Comparison of ENCODE assay signal across 8 cellular contexts in the genomic region with DNA sequence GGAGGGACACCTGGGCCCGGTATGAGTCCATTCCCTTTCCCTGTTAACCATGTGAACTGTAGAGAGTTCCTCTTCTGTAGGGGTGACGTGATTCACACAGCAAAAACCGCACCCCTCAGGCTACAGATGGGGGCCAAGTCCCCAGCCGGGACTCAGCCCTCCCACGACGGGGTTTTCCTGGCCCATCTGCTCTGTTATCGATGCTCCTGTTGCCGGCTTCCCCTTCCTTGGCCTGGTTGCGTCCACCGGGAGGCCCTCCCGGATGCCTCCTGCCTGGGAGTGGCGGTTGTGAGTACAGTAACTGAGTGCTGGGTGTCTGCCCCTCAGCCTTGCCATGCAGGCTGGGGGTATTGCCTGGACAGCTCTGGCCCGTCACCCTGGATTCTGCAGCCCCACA. TPM values are rescaled to one million over a fixed set of nuclear protein-coding genes. Genes with fewer than 3 reads are reported as not detected.
DNase-seq lines count a peak whose midpoint lies in the region; ATAC-seq and TF ChIP-seq lines count a peak whose summit lies in the region.

No MANE protein-coding gene starts in this region.

- no peak for TF ChIP-seq POLR2A in heart left ventricle (IDR thresholded peaks at IDR 0.05)

- H3K9me3 ChIP-seq in heart left ventricle = no peaks in the 10 kb centered on the region

- H3K4me1 ChIP-seq in KMS-11 (ENCODE audit: low read depth, poor library complexity, severe bottlenecking) (peaks cover 7% of the 10 kb centered on the region), heart left ventricle (peaks cover 0 to 46% (median 22%) of the 10 kb centered on the region in 12 donors)

- ATAC-seq in GM21526 (IDR thresholded peaks at IDR 0.05; ENCODE audit: low FRiP score, unreplicated experiment) (peak; percentile 27), heart left ventricle (peak in 2 of 4 donors; percentile 7 to 17)
- peak; percentile 42 to 46 for ATAC-seq in activated T-cell treated with anti-CD3 and anti-CD28 coated beads, Interleukin-2, amount 50 U/mL, for 4 hours

- H3K4me2 ChIP-seq in KMS-11 = peak overlapping the region; percentile 95

- peak overlapping the region; percentile 84 for H3K4me3 Mint-ChIP-seq in activated T-cell treated with anti-CD3 and anti-CD28 coated beads, Interleukin-2, amount 50 U/mL, for 4 hours

- TF ChIP-seq CTCF in KMS-11 (conservative IDR thresholded peaks at IDR 0.05; ENCODE audit: low read depth, low read length) (no peak), heart left ventricle (IDR thresholded peaks at IDR 0.05) (no peak)

- H3K4me1 Mint-ChIP-seq in activated T-cell treated with anti-CD3 and anti-CD28 coated beads, Interleukin-2, amount 50 U/mL, for 4 hours (ENCODE audit: low read depth) = peaks cover 14% of the 10 kb centered on the region

- H3K27me3 Mint-ChIP-seq in activated T-cell treated with anti-CD3 and anti-CD28 coated beads, Interleukin-2, amount 50 U/mL, for 4 hours (ENCODE audit: low read depth) = peaks cover 7% of the 10 kb centered on the region

- peak overlapping the region; percentile 95 for H2AFZ ChIP-seq in KMS-11 (ENCODE audit: low read depth)

- peaks cover 32% of the 10 kb centered on the region; the same call in 1 of the 2 replicates for H3K79me2 ChIP-seq in KMS-11 (ENCODE audit: insufficient read depth, low read depth)

- H3K36me3 Mint-ChIP-seq in activated T-cell treated with anti-CD3 and anti-CD28 coated beads, Interleukin-2, amount 50 U/mL, for 4 hours (ENCODE audit: insufficient read depth) = no peaks in the 10 kb centered on the region

- DNase-seq in Daoy (ENCODE audit: low read depth) (peak; percentile 88), heart left ventricle (peak in 1 of 5 donors; percentile 60), ureter (ENCODE audit: low spot score) (no peak), AML-193 (lab: John Stamatoyannopoulos, UW) (no peak)
- DNase-seq in activated T-cell treated with anti-CD3 and anti-CD28 coated beads, Interleukin-2, amount 50 U/mL, for 4 hours = peak; percentile 69
- DNase-seq in stimulated activated CD4-positive, alpha-beta T cell treated with anti-CD3 and anti-CD28 coated beads, Interleukin-12 subunit alpha, Interleukin-12 subunit beta, amount 100 ng/mL, for 24 hours (ENCODE audit: low read depth in 2 of 2) = peak; percentile 41 to 44

- 12 to 22% (median 15%) methylated on average over 13 of the region's 13 CpGs for WGBS in heart left ventricle, 4 donors

- H3K9me3 Mint-ChIP-seq in activated T-cell treated with anti-CD3 and anti-CD28 coated beads, Interleukin-2, amount 50 U/mL, for 4 hours = no peaks in the 10 kb centered on the region

- H3K27me3 ChIP-seq in KMS-11 (ENCODE audit: insufficient read depth, low read depth) = no peaks in the 10 kb centered on the region
- H3K27me3 ChIP-seq in heart left ventricle = peaks cover 0 to 4% (median 0%) of the 10 kb centered on the region in 9 donors

- intact Hi-C loops in heart left ventricle (cut with DNase I) = loop anchor here (1.0 to 10.0 kb wide), 15 partner anchors 153 to 565 kb away; no protein-coding TSS in a partner anchor

- H3K9ac ChIP-seq in KMS-11 = peak overlapping the region; percentile 88

- H3K36me3 ChIP-seq in KMS-11 (ENCODE audit: insufficient read depth) = no peaks in the 10 kb centered on the region
- H3K36me3 ChIP-seq in heart left ventricle = no peaks in the 10 kb centered on the region

- H3K27ac ChIP-seq in KMS-11 (peak overlapping the region; percentile 72), heart left ventricle (peak overlapping the region in 7 of 12 donors; percentile 57 to 93 (median 82))

- H3K4me3 ChIP-seq in KMS-11 (IDR thresholded peaks at IDR 0.05; ENCODE audit: insufficient read depth, low read depth, low read length) (no peak overlapping the region), heart left ventricle (peak overlapping the region in 11 of 12 donors; percentile 33 to 91 (median 51))

- no peaks in the 10 kb centered on the region for H4K20me1 ChIP-seq in KMS-11 (ENCODE audit: insufficient read depth)

RNA-seq across cellular contexts. Expression of a gene that starts 0.8 kb away (rescaled TPM):
- 25.7 and 28.4 TPM in 2 replicates for total RNA-seq in Daoy (2014; rRNA removed; shearing (Covaris generic))
- total RNA-seq in activated T-cell treated with anti-CD3 and anti-CD28 coated beads, Interleukin-2, amount 50 U/mL, for 4 hours = 10 to 100 TPM; 25.6 to 33.1 (median 28.9) TPM
- 10 to 100 TPM; 19.5 to 38.8 (median 29.6) TPM for total RNA-seq in heart left ventricle
- polyA plus RNA-seq in heart left ventricle = 10 to 100 TPM; 14.6 to 30.4 TPM
- 43.0 TPM for total RNA-seq in ureter

Comparison
In these comparisons a context has a peak if more than half of its experiments do, and no peak if none do; other contexts are left out.
1. DNase-seq: peak in Daoy (single experiment), activated T-cell treated with anti-CD3 and anti-CD28 coated beads, Interleukin-2, amount 50 U/mL, for 4 hours (single experiment) and stimulated activated CD4-positive, alpha-beta T cell treated with anti-CD3 and anti-CD28 coated beads, Interleukin-12 subunit alpha, Interleukin-12 subunit beta, amount 100 ng/mL, for 24 hours (2 of 2); none in ureter (single experiment) and AML-193 (0 of 2).